ENCODE assay signal across 2 cellular contexts in the genomic region with DNA sequence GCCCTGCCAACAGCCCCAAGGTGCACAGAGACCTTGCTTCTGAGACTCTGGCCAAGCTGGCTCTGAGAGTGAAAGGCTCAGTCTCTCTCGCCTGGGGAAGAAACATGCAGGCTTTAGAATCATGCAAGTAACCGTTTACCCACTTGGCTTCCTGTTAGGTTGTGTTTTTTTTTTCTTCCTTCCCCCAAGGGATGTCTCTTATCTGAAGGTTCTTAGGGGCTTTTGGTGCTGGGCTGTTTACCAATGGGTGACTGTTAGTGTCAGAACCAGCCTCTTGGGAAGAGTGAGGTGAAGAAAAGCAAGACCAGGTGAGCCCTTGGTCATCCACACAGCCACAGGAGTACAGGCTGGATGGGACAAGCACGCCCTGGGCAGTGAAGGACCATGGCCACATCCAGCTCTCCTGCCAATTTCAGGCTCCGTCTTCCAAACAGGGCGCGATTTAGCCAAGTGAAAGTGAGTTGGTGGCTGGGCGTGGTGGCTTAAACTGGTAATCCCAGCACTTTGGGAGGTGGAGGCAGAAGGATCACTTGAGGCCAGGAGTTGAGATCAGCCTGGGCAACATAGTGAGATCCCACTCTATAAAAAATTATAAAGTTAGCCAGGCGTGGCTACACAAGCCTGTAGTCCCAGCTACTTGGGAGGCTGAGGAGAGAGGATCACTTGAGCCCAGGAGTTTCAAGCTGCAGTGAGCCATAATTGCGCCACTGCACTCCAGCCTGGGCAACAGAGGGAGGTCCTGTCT.
TF ChIP-seq lines count a peak whose summit lies in the region.

No MANE protein-coding gene starts in this region.

TF ChIP-seq in GM12878, 131 proteins besides CTCF, POLR2A, EP300 and RAD21 (continues in another document):
- TF ChIP-seq WRNIP1 (IDR thresholded peaks at IDR 0.05; ENCODE audit: borderline replicate concordance, low read depth, low read length) (no peak), BMI1 (IDR thresholded peaks at IDR 0.05; ENCODE audit: borderline replicate concordance) (no peak), EED (IDR thresholded peaks at IDR 0.05; ENCODE audit: low read depth) (peak; percentile 14; the same call in 1 of the 2 replicates), POLR2AphosphoS2 (IDR thresholded peaks at IDR 0.05; ENCODE audit: low read depth, low read length) (no peak), SMAD1 (IDR thresholded peaks at IDR 0.05; ENCODE audit: low read depth, partially characterized antibody) (no peak), TCF3 (IDR thresholded peaks at IDR 0.05; ENCODE audit: borderline replicate concordance, insufficient read depth, low read depth, low read length) (no peak), CHD4 (IDR thresholded peaks at IDR 0.05) (no peak), SREBF1 (IDR thresholded peaks at IDR 0.05; ENCODE audit: low read length) (no peak), PAX5 (IDR thresholded peaks at IDR 0.05; ENCODE audit: borderline replicate concordance, low read depth, low read length) (no peak), KDM1A (IDR thresholded peaks at IDR 0.05; ENCODE audit: borderline replicate concordance) (no peak), HCFC1 (IDR thresholded peaks at IDR 0.05; ENCODE audit: low read length) (no peak), IKZF2 (IDR thresholded peaks at IDR 0.05) (peak; percentile 25 to 53; a peak in 2 of 4 replicates), MXI1 (IDR thresholded peaks at IDR 0.05; ENCODE audit: low read depth, low read length) (no peak)
- TF ChIP-seq, protein P1, sequence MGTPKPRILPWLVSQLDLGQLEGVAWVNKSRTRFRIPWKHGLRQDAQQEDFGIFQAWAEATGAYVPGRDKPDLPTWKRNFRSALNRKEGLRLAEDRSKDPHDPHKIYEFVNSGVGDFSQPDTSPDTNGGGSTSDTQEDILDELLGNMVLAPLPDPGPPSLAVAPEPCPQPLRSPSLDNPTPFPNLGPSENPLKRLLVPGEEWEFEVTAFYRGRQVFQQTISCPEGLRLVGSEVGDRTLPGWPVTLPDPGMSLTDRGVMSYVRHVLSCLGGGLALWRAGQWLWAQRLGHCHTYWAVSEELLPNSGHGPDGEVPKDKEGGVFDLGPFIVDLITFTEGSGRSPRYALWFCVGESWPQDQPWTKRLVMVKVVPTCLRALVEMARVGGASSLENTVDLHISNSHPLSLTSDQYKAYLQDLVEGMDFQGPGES (IDR thresholded peaks at IDR 0.05), result no peak
- TF ChIP-seq, protein P2, sequence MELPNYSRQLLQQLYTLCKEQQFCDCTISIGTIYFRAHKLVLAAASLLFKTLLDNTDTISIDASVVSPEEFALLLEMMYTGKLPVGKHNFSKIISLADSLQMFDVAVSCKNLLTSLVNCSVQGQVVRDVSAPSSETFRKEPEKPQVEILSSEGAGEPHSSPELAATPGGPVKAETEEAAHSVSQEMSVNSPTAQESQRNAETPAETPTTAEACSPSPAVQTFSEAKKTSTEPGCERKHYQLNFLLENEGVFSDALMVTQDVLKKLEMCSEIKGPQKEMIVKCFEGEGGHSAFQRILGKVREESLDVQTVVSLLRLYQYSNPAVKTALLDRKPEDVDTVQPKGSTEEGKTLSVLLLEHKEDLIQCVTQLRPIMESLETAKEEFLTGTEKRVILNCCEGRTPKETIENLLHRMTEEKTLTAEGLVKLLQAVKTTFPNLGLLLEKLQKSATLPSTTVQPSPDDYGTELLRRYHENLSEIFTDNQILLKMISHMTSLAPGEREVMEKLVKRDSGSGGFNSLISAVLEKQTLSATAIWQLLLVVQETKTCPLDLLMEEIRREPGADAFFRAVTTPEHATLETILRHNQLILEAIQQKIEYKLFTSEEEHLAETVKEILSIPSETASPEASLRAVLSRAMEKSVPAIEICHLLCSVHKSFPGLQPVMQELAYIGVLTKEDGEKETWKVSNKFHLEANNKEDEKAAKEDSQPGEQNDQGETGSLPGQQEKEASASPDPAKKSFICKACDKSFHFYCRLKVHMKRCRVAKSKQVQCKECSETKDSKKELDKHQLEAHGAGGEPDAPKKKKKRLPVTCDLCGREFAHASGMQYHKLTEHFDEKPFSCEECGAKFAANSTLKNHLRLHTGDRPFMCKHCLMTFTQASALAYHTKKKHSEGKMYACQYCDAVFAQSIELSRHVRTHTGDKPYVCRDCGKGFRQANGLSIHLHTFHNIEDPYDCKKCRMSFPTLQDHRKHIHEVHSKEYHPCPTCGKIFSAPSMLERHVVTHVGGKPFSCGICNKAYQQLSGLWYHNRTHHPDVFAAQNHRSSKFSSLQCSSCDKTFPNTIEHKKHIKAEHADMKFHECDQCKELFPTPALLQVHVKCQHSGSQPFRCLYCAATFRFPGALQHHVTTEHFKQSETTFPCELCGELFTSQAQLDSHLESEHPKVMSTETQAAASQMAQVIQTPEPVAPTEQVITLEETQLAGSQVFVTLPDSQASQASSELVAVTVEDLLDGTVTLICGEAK (IDR thresholded peaks at IDR 0.05; ENCODE audit: borderline replicate concordance), result no peak
- TF ChIP-seq, protein P3, sequence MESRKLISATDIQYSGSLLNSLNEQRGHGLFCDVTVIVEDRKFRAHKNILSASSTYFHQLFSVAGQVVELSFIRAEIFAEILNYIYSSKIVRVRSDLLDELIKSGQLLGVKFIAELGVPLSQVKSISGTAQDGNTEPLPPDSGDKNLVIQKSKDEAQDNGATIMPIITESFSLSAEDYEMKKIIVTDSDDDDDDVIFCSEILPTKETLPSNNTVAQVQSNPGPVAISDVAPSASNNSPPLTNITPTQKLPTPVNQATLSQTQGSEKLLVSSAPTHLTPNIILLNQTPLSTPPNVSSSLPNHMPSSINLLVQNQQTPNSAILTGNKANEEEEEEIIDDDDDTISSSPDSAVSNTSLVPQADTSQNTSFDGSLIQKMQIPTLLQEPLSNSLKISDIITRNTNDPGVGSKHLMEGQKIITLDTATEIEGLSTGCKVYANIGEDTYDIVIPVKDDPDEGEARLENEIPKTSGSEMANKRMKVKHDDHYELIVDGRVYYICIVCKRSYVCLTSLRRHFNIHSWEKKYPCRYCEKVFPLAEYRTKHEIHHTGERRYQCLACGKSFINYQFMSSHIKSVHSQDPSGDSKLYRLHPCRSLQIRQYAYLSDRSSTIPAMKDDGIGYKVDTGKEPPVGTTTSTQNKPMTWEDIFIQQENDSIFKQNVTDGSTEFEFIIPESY (IDR thresholded peaks at IDR 0.05), result no peak
- TF ChIP-seq, protein P4, sequence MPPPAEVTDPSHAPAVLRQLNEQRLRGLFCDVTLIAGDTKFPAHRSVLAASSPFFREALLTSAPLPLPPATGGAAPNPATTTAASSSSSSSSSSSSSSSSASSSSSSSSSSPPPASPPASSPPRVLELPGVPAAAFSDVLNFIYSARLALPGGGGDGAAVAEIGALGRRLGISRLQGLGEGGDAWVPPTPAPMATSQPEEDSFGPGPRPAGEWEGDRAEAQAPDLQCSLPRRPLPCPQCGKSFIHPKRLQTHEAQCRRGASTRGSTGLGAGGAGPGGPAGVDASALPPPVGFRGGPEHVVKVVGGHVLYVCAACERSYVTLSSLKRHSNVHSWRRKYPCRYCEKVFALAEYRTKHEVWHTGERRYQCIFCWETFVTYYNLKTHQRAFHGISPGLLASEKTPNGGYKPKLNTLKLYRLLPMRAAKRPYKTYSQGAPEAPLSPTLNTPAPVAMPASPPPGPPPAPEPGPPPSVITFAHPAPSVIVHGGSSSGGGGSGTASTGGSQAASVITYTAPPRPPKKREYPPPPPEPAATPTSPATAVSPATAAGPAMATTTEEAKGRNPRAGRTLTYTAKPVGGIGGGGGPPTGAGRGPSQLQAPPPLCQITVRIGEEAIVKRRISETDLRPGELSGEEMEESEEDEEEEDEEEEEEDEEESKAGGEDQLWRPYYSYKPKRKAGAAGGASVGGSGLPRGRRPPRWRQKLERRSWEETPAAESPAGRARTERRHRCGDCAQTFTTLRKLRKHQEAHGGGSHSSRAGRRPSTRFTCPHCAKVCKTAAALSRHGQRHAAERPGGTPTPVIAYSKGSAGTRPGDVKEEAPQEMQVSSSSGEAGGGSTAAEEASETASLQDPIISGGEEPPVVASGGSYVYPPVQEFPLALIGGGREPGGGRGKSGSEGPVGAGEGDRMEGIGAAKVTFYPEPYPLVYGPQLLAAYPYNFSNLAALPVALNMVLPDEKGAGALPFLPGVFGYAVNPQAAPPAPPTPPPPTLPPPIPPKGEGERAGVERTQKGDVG (CRISPR knock-in tag; IDR thresholded peaks at IDR 0.05), result no peak

TF ChIP-seq in SK-N-SH, 30 proteins besides CTCF, POLR2A, EP300 and RAD21:
- no peak for TF ChIP-seq FOXJ3 (CRISPR knock-in tag; IDR thresholded peaks at IDR 0.05)
